28 cellular contexts compared by ENCODE assay signal in genomic region chr22:22983816-22984215, GRCh38.
"Had no signal": no experiment of that assay in that cellular context is flagged by ENCODE, and none has a peak within 500 bp of the region (broad histone marks: within the 10 kb centered on the region; RNA-seq: fewer than 3 reads in every experiment).

No MANE protein-coding gene starts in this region.

- H3K4me1 Mint-ChIP-seq: endodermal cell, mesothelial cell of epicardium had no signal

- H3K27ac Mint-ChIP-seq: dendritic cell treated with granulocyte-macrophage colony-stimulating factor and Interleukin-4, amounts not matched to agents 40 ng/mL and 50 ng/mL, for 4 days; effector memory CD8-positive, alpha-beta T cell; endodermal cell; mesothelial cell of epicardium had no signal

- H3K36me3 ChIP-seq: esophagus squamous epithelium, gastrocnemius medialis, heart right ventricle, left lung, lower lobe of right lung had no signal

- FAIRE-seq: colon, endometrium, islet of Langerhans, keratinocyte had no signal

- DNase-seq: cortex of kidney; effector CD8-positive, alpha-beta T cell; effector memory CD8-positive, alpha-beta T cell; endodermal cell; erythroblast; esophagus squamous epithelium; foreskin fibroblast; foreskin melanocyte; gastrocnemius medialis; glutamatergic neuron; head of caudate nucleus; heart right ventricle; hippocampal formation; left cardiac atrium; left lung; left ventricle myocardium superior; lower lobe of right lung; mesenchymal stem cell; mucosa of descending colon; naive B cell had no signal

- H3K4me3 ChIP-seq: esophagus squamous epithelium, gastrocnemius medialis, heart right ventricle, left lung, lower lobe of right lung, mucosa of descending colon had no signal

- ATAC-seq: effector memory CD8-positive, alpha-beta T cell; esophagus mucosa; gastrocnemius medialis; heart right ventricle; left cardiac atrium; left lung; left ventricle myocardium superior; lower lobe of right lung; mucosa of descending colon had no signal

- H3K4me3 Mint-ChIP-seq: dendritic cell treated with granulocyte-macrophage colony-stimulating factor and Interleukin-4, amounts not matched to agents 40 ng/mL and 50 ng/mL, for 4 days; effector memory CD8-positive, alpha-beta T cell; endodermal cell; mesothelial cell of epicardium; naive B cell had no signal

- H3K9me3 Mint-ChIP-seq: dendritic cell treated with granulocyte-macrophage colony-stimulating factor and Interleukin-4, amounts not matched to agents 40 ng/mL and 50 ng/mL, for 4 days; effector memory CD8-positive, alpha-beta T cell had no signal

- H3K27ac ChIP-seq: epithelial cell of prostate, esophagus squamous epithelium, gastrocnemius medialis, heart right ventricle, left lung, lower lobe of right lung had no signal

- H3K27me3 ChIP-seq: left lung had no signal

- H3K4me1 ChIP-seq: esophagus squamous epithelium, gastrocnemius medialis, heart right ventricle, left lung, lower lobe of right lung had no signal

- H3K36me3 Mint-ChIP-seq: mesothelial cell of epicardium, naive B cell had no signal
